In genomic region chr3:38348903-38349302, GRCh38 we compare ENCODE assay signal across 16 cellular contexts. TPM values are rescaled to one million over a fixed set of nuclear protein-coding genes. Genes with fewer than 3 reads are reported as not detected.
DNase-seq lines count a peak whose midpoint lies in the region; ATAC-seq, FAIRE-seq and TF ChIP-seq lines count a peak whose summit lies in the region.
"Had no signal": no experiment of that assay in that cellular context is flagged by ENCODE, and none has a peak within 500 bp of the region (broad histone marks: within the 10 kb centered on the region; RNA-seq: fewer than 3 reads in every experiment).

No MANE protein-coding gene starts in this region.

- no peak overlapping the region for H2AFZ ChIP-seq in astrocyte (ENCODE audit: low read depth, low read length)

- no peaks in the 10 kb centered on the region for H3K9me3 Mint-ChIP-seq in astrocyte (ENCODE audit: unreplicated experiment)
- H3K9me3 Mint-ChIP-seq: CD8-positive, alpha-beta memory T cell; T-helper 2 cell treated with Interferon-gamma antibody and Interleukin-4, amounts not matched to agents 5 μg/mL and 100 μg/mL, for 36 hours had no signal

- no peak overlapping the region for H3K4me3 Mint-ChIP-seq in astrocyte (ENCODE audit: unreplicated experiment)
- H3K4me3 Mint-ChIP-seq: activated CD8-positive, alpha-beta T cell treated with anti-CD3 and anti-CD28 coated beads for 36 hours; T-helper 2 cell treated with Interferon-gamma antibody and Interleukin-4, amounts not matched to agents 5 μg/mL and 100 μg/mL, for 36 hours had no signal

- H3K27me3 ChIP-seq in astrocyte (ENCODE audit: insufficient read depth, low read length): no peaks in the 10 kb centered on the region
- no peaks in the 10 kb centered on the region for H3K27me3 ChIP-seq in WERI-Rb-1 (ENCODE audit: insufficient read depth, low read depth, severe bottlenecking)

- H3K27ac ChIP-seq in astrocyte (ENCODE audit: low read depth, low read length): no peak overlapping the region
- no peak overlapping the region for H3K27ac ChIP-seq in WERI-Rb-1

- H3K9me3 ChIP-seq in astrocyte (ENCODE audit: insufficient read depth, low read depth, low read length): no peaks in the 10 kb centered on the region
- no peaks in the 10 kb centered on the region for H3K9me3 ChIP-seq in WERI-Rb-1 (ENCODE audit: severe bottlenecking)

- ATAC-seq in left cardiac atrium: no peak
- no peak for ATAC-seq in HG02885 (IDR thresholded peaks at IDR 0.05; ENCODE audit: poor library complexity, unreplicated experiment)
- ATAC-seq: activated CD8-positive, alpha-beta T cell treated with anti-CD3 and anti-CD28 coated beads for 36 hours; naive thymus-derived CD8-positive, alpha-beta T cell had no signal

- DNase-seq in COLO829 (ENCODE audit: low spot score) (peak; percentile 94), HTR-8/SVneo (ENCODE audit: insufficient read length, low spot score) (peak; percentile 12), astrocyte (ENCODE audit: low read depth) (peak; percentile 27), iris pigment epithelial cell (ENCODE audit: low read depth) (peak; percentile 73), left cardiac atrium (no peak), cerebellar nuclear complex (lab: John Stamatoyannopoulos, UW) (no peak), WERI-Rb-1 (no peak)
- DNase-seq: activated CD8-positive, alpha-beta T cell treated with anti-CD3 and anti-CD28 coated beads for 36 hours; activated naive CD4-positive, alpha-beta T cell; CD8-positive, alpha-beta memory T cell; naive thymus-derived CD8-positive, alpha-beta T cell; NCI-H1105 treated with DMSO at 0.1 percent for 48 hours; NCI-H446; RPMI8226 had no signal

- H3K4me3 ChIP-seq in astrocyte (ENCODE audit: insufficient read depth, low read depth, low read length): no peak overlapping the region
- no peak overlapping the region for H3K4me3 ChIP-seq in WERI-Rb-1 (ENCODE audit: low read depth, low read length)

- TF ChIP-seq CTCF in astrocyte (IDR thresholded peaks at IDR 0.05; ENCODE audit: insufficient read depth, low read depth, low read length) (no peak), WERI-Rb-1 (IDR thresholded peaks at IDR 0.05; ENCODE audit: low read depth, low read length) (no peak)

- H3K4me2 ChIP-seq in astrocyte (ENCODE audit: low read length): no peak overlapping the region

- peaks cover 2% of the 10 kb centered on the region for H3K36me3 Mint-ChIP-seq in astrocyte (ENCODE audit: low read depth, unreplicated experiment)
- H3K36me3 Mint-ChIP-seq: CD8-positive, alpha-beta memory T cell had no signal

- no peaks in the 10 kb centered on the region for H3K4me1 Mint-ChIP-seq in astrocyte (ENCODE audit: low read depth, unreplicated experiment)

- no peak overlapping the region for H3K27ac Mint-ChIP-seq in astrocyte (ENCODE audit: unreplicated experiment)
- H3K27ac Mint-ChIP-seq: activated CD8-positive, alpha-beta T cell treated with anti-CD3 and anti-CD28 coated beads for 36 hours; CD8-positive, alpha-beta memory T cell; T-helper 2 cell treated with Interferon-gamma antibody and Interleukin-4, amounts not matched to agents 5 μg/mL and 100 μg/mL, for 36 hours had no signal

- peaks cover 4% of the 10 kb centered on the region for H3K4me1 ChIP-seq in astrocyte (ENCODE audit: insufficient read depth, low read length)

- no peaks in the 10 kb centered on the region for H4K20me1 ChIP-seq in astrocyte (ENCODE audit: insufficient read depth, low read length)

- H3K79me2 ChIP-seq in astrocyte (ENCODE audit: insufficient read depth, low read length): peaks cover 3% of the 10 kb centered on the region

- H3K36me3 ChIP-seq in astrocyte (ENCODE audit: insufficient read depth, low read length): no peaks in the 10 kb centered on the region
- peaks cover 25% of the 10 kb centered on the region for H3K36me3 ChIP-seq in WERI-Rb-1

- H3K27me3 Mint-ChIP-seq in astrocyte (ENCODE audit: low read depth, unreplicated experiment): peaks cover 3% of the 10 kb centered on the region
- H3K27me3 Mint-ChIP-seq: activated CD8-positive, alpha-beta T cell treated with anti-CD3 and anti-CD28 coated beads for 36 hours had no signal

- no peak overlapping the region for H3K9ac ChIP-seq in astrocyte (ENCODE audit: low read length)

- FAIRE-seq in HTR-8/SVneo (lab: Jason Lieb, UNC) (no peak), astrocyte (lab: Jason Lieb, UNC) (no peak)

- intact Hi-C loops in left cardiac atrium (cut with DNase I): loop anchor here (5.0 kb wide), 2 partner anchors 128 to 232 kb away; no protein-coding TSS in a partner anchor

RNA-seq across cellular contexts. Expression of gene XYLB, which starts 2.3 kb away (rescaled TPM):
- 1.4 and 2.3 TPM in 2 replicates for total RNA-seq in astrocyte
- 1 to 10 TPM; 1.6 TPM for total RNA-seq in left cardiac atrium

Comparison
In these comparisons a context has a peak if more than half of its experiments do, and no peak if none do; other contexts are left out.
1. DNase-seq: peak in COLO829 (single experiment), HTR-8/SVneo (single experiment), astrocyte (single experiment) and iris pigment epithelial cell (single experiment); none in left cardiac atrium (single experiment), cerebellar nuclear complex (0 of 2) and WERI-Rb-1 (single experiment).